In the genomic region with DNA sequence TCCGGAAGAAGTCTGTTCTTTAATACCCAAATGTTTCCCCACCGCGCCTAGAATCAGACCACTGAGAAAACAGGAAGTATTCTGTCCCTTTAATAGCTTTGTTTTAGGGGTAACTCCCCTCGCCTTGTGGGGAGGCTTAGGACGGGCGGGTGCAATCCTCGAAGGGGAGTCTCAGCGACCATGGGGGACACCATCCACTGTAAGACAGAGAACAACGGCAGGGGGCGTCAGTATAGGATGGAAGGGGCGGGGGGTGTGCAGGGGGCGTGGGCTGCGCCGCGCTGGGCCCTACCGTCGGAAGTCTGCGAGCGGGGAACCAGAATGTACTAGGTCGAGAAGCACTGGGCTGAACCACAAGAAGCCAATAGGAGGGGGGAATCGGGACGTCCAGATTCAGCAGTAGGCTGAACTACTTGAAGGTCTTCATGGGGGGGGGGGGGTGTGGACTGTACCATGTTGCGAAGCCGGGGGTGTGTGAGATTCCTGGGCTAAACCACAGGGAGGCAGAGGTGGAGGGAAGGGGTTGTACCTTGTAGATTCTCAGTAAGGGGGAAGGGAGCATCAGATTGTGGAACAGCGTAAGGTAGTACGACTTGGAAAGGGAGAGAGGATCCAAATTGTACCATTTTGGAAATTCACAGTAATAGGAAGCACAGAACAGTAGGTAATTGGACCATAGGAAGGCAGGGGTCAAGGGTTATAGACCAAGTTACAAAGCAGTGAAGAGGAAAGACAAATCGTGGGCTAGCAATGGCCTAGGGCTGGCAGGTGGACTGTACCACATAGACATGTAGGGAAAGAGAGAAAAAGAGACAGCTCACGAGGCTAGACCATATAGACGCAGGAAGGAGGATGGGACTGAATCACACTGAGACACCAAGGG, we compare ENCODE assay signal across 1 cellular context.
A peak's percentile ranks its signal among the peaks of the same experiment; 100 is the strongest.
TF ChIP-seq lines count a peak whose summit lies in the region.

No MANE protein-coding gene starts in this region.

TF ChIP-seq in K562, 482 proteins besides CTCF, POLR2A, EP300 and RAD21 (continued from another document and continues in another):
- TF ChIP-seq, protein P1, sequence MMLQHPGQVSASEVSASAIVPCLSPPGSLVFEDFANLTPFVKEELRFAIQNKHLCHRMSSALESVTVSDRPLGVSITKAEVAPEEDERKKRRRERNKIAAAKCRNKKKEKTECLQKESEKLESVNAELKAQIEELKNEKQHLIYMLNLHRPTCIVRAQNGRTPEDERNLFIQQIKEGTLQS (IDR thresholded peaks at IDR 0.05), result no peak
- TF ChIP-seq, protein P1 (CRISPR knock-in tag; conservative IDR thresholded peaks at IDR 0.05), result no peak
- TF ChIP-seq BRF2 (IDR thresholded peaks at IDR 0.05; ENCODE audit: borderline replicate concordance, insufficient read depth, insufficient read length) (no peak), ZNF143 (CRISPR knock-in tag; IDR thresholded peaks at IDR 0.05) (no peak), ZNF695 (CRISPR knock-in tag; IDR thresholded peaks at IDR 0.05) (no peak), JUN (IDR thresholded peaks at IDR 0.05; ENCODE audit: borderline replicate concordance, low read depth, low read length) (no peak), JUN (CRISPR knock-in tag; IDR thresholded peaks at IDR 0.05; ENCODE audit: borderline replicate concordance) (no peak; the same call in 1 of the 2 replicates), FOXM1 (IDR thresholded peaks at IDR 0.05; ENCODE audit: low read depth) (peak; percentile 16; the same call in 1 of the 2 replicates), FOXM1 (CRISPR knock-in tag; IDR thresholded peaks at IDR 0.05; ENCODE audit: low read depth) (no peak), WHSC1 (IDR thresholded peaks at IDR 0.05; ENCODE audit: low read length) (no peak), ZNF592 (IDR thresholded peaks at IDR 0.05) (no peak; the same call in 1 of the 2 replicates), RBM17 (IDR thresholded peaks at IDR 0.05; ENCODE audit: borderline replicate concordance, low read depth, low read length) (no peak), BHLHE40 (IDR thresholded peaks at IDR 0.05; ENCODE audit: low read length) (peak; percentile 92), SMC3 (conservative IDR thresholded peaks at IDR 0.05; ENCODE audit: insufficient read depth, low read depth, low read length) (no peak), ZNF311 (CRISPR knock-in tag; IDR thresholded peaks at IDR 0.05) (no peak), ZNF174 (CRISPR knock-in tag; IDR thresholded peaks at IDR 0.05) (no peak), ZNF551 (CRISPR knock-in tag; IDR thresholded peaks at IDR 0.05) (no peak), ZNF347 (CRISPR knock-in tag; IDR thresholded peaks at IDR 0.05; ENCODE audit: low read depth) (no peak), ZNF79 (CRISPR knock-in tag; IDR thresholded peaks at IDR 0.05; ENCODE audit: low read depth) (no peak), STAT5B (CRISPR knock-in tag; IDR thresholded peaks at IDR 0.05) (no peak), BRD9 (IDR thresholded peaks at IDR 0.05; ENCODE audit: low read depth, partially characterized antibody) (peak; percentile 86), GABPB1 (CRISPR knock-in tag; IDR thresholded peaks at IDR 0.05) (peak; percentile 16; the same call in 1 of the 2 replicates), DPF2 (IDR thresholded peaks at IDR 0.05) (peak; percentile 76), HMG20A (CRISPR knock-in tag; conservative IDR thresholded peaks at IDR 0.05) (no peak), KAT8 (IDR thresholded peaks at IDR 0.05; ENCODE audit: low read depth) (no peak), ZNF696 (CRISPR knock-in tag; conservative IDR thresholded peaks at IDR 0.05) (no peak), ZNF668 (CRISPR knock-in tag; IDR thresholded peaks at IDR 0.05) (no peak), CEBPB (tag; IDR thresholded peaks at IDR 0.05) (no peak), PHTF2 (CRISPR knock-in tag; IDR thresholded peaks at IDR 0.05) (no peak), ETV5 (CRISPR knock-in tag; IDR thresholded peaks at IDR 0.05; ENCODE audit: low read depth) (0 out of 2 replicates have a peak, but pooled peaks have one; percentile 27), CBX5 (IDR thresholded peaks at IDR 0.05; ENCODE audit: borderline replicate concordance, low read depth) (no peak), HOMEZ (CRISPR knock-in tag; IDR thresholded peaks at IDR 0.05) (no peak), ZNF408 (CRISPR knock-in tag; IDR thresholded peaks at IDR 0.05; ENCODE audit: low read depth) (no peak)
- TF ChIP-seq, protein P2, sequence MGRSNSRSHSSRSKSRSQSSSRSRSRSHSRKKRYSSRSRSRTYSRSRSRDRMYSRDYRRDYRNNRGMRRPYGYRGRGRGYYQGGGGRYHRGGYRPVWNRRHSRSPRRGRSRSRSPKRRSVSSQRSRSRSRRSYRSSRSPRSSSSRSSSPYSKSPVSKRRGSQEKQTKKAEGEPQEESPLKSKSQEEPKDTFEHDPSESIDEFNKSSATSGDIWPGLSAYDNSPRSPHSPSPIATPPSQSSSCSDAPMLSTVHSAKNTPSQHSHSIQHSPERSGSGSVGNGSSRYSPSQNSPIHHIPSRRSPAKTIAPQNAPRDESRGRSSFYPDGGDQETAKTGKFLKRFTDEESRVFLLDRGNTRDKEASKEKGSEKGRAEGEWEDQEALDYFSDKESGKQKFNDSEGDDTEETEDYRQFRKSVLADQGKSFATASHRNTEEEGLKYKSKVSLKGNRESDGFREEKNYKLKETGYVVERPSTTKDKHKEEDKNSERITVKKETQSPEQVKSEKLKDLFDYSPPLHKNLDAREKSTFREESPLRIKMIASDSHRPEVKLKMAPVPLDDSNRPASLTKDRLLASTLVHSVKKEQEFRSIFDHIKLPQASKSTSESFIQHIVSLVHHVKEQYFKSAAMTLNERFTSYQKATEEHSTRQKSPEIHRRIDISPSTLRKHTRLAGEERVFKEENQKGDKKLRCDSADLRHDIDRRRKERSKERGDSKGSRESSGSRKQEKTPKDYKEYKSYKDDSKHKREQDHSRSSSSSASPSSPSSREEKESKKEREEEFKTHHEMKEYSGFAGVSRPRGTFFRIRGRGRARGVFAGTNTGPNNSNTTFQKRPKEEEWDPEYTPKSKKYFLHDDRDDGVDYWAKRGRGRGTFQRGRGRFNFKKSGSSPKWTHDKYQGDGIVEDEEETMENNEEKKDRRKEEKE (IDR thresholded peaks at IDR 0.05; ENCODE audit: borderline replicate concordance in 1 of 2, control insufficient read depth in 1 of 2, low read depth in 2 of 2, low read length in 1 of 2), result peak in 1 of 2 experiments; percentile 92; a peak in 2 of 4 replicates
- TF ChIP-seq, protein P3, sequence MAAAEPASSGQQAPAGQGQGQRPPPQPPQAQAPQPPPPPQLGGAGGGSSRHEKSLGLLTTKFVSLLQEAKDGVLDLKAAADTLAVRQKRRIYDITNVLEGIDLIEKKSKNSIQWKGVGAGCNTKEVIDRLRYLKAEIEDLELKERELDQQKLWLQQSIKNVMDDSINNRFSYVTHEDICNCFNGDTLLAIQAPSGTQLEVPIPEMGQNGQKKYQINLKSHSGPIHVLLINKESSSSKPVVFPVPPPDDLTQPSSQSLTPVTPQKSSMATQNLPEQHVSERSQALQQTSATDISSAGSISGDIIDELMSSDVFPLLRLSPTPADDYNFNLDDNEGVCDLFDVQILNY (CRISPR knock-in tag; IDR thresholded peaks at IDR 0.05), result no peak
- TF ChIP-seq, protein P4, sequence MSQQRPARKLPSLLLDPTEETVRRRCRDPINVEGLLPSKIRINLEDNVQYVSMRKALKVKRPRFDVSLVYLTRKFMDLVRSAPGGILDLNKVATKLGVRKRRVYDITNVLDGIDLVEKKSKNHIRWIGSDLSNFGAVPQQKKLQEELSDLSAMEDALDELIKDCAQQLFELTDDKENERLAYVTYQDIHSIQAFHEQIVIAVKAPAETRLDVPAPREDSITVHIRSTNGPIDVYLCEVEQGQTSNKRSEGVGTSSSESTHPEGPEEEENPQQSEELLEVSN (IDR thresholded peaks at IDR 0.05; ENCODE audit: borderline replicate concordance in 1 of 2, extremely low read depth in 1 of 2, insufficient read depth in 1 of 2, insufficient read length in 1 of 2, low read depth in 1 of 2, low read length in 1 of 2, poor library complexity in 1 of 2, severe bottlenecking in 1 of 2), result no peak
- TF ChIP-seq, protein P5, sequence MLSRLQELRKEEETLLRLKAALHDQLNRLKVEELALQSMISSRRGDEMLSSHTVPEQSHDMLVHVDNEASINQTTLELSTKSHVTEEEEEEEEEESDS (CRISPR knock-in tag; IDR thresholded peaks at IDR 0.05), result no peak
- TF ChIP-seq, protein P6, sequence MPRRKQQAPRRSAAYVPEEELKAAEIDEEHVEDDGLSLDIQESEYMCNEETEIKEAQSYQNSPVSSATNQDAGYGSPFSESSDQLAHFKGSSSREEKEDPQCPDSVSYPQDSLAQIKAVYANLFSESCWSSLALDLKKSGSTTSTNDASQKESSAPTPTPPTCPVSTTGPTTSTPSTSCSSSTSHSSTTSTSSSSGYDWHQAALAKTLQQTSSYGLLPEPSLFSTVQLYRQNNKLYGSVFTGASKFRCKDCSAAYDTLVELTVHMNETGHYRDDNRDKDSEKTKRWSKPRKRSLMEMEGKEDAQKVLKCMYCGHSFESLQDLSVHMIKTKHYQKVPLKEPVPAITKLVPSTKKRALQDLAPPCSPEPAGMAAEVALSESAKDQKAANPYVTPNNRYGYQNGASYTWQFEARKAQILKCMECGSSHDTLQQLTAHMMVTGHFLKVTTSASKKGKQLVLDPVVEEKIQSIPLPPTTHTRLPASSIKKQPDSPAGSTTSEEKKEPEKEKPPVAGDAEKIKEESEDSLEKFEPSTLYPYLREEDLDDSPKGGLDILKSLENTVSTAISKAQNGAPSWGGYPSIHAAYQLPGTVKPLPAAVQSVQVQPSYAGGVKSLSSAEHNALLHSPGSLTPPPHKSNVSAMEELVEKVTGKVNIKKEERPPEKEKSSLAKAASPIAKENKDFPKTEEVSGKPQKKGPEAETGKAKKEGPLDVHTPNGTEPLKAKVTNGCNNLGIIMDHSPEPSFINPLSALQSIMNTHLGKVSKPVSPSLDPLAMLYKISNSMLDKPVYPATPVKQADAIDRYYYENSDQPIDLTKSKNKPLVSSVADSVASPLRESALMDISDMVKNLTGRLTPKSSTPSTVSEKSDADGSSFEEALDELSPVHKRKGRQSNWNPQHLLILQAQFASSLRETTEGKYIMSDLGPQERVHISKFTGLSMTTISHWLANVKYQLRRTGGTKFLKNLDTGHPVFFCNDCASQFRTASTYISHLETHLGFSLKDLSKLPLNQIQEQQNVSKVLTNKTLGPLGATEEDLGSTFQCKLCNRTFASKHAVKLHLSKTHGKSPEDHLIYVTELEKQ (CRISPR knock-in tag; IDR thresholded peaks at IDR 0.05), result no peak
- TF ChIP-seq, protein P7, sequence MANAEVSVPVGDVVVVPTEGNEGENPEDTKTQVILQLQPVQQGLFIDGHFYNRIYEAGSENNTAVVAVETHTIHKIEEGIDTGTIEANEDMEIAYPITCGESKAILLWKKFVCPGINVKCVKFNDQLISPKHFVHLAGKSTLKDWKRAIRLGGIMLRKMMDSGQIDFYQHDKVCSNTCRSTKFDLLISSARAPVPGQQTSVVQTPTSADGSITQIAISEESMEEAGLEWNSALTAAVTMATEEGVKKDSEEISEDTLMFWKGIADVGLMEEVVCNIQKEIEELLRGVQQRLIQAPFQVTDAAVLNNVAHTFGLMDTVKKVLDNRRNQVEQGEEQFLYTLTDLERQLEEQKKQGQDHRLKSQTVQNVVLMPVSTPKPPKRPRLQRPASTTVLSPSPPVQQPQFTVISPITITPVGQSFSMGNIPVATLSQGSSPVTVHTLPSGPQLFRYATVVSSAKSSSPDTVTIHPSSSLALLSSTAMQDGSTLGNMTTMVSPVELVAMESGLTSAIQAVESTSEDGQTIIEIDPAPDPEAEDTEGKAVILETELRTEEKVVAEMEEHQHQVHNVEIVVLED (CRISPR knock-in tag; IDR thresholded peaks at IDR 0.05), result no peak
